11 cellular contexts compared by ENCODE assay signal in genomic region chr17:77489898-77490265, GRCh38.
DNase-seq lines count a peak whose midpoint lies in the region; ATAC-seq, FAIRE-seq and TF ChIP-seq lines count a peak whose summit lies in the region.
"Had no signal": no experiment of that assay in that cellular context is flagged by ENCODE, and none has a peak within 500 bp of the region (broad histone marks: within the 10 kb centered on the region; RNA-seq: fewer than 3 reads in every experiment).

No MANE protein-coding gene starts in this region.

- no peak for TF ChIP-seq POLR2A in Peyer's patch (IDR thresholded peaks at IDR 0.05)
- no peak for TF ChIP-seq POLR2A in testis (IDR thresholded peaks at IDR 0.05)

- H3K36me3 ChIP-seq in Peyer's patch (peaks cover 0 to 79% (median 0%) of the 10 kb centered on the region in 3 donors), mucosa of descending colon (ENCODE audit: low read depth) (peaks cover 10% of the 10 kb centered on the region), testis (ENCODE audit: low read depth, missing control alignments) (no peaks in the 10 kb centered on the region)

- WGBS in testis, 2 donors: 10 to 36% methylated on average over 5 to 11 of the region's 11 CpGs

- FAIRE-seq in frontal cortex (lab: Jason Lieb, UNC): no peak
- FAIRE-seq: RCC 7860 had no signal

- H3K27me3 ChIP-seq in Peyer's patch (no peaks in the 10 kb centered on the region), testis (no peaks in the 10 kb centered on the region)

- H3K4me3 ChIP-seq in Peyer's patch: no peak overlapping the region
- H3K4me3 ChIP-seq in mucosa of descending colon: no peak overlapping the region
- H3K4me3 ChIP-seq in testis: no peak overlapping the region

- no peaks in the 10 kb centered on the region for H3K9me3 ChIP-seq in Peyer's patch
- no peaks in the 10 kb centered on the region for H3K9me3 ChIP-seq in mucosa of descending colon
- H3K9me3 ChIP-seq in testis: no peaks in the 10 kb centered on the region

- peak overlapping the region in 1 of 4 donors; percentile 75 for H3K27ac ChIP-seq in Peyer's patch
- H3K27ac ChIP-seq in testis: peak overlapping the region in 1 of 2 donors; percentile 30
- H3K27ac ChIP-seq: parathyroid adenoma had no signal

- ATAC-seq in mucosa of descending colon: peak; percentile 20

- peaks cover 0 to 8% (median 3%) of the 10 kb centered on the region in 4 donors for H3K4me1 ChIP-seq in Peyer's patch
- H3K4me1 ChIP-seq in mucosa of descending colon (ENCODE audit: low read depth): no peaks in the 10 kb centered on the region
- H3K4me1 ChIP-seq in testis: peaks cover 15% of the 10 kb centered on the region
- H3K4me1 ChIP-seq: parathyroid adenoma had no signal

- no peak for TF ChIP-seq CTCF in Peyer's patch (IDR thresholded peaks at IDR 0.05)
- no peak for TF ChIP-seq CTCF in mucosa of descending colon (IDR thresholded peaks at IDR 0.05)
- no peak for TF ChIP-seq CTCF in testis (IDR thresholded peaks at IDR 0.05)

- intact Hi-C loops in mucosa of descending colon (cut with DNase I, micrococcal nuclease): loop anchor here (5.0 to 10.0 kb wide), 3 partner anchors 55 to 158 kb away; no protein-coding TSS in a partner anchor
- intact Hi-C loops in testis (cut with DNase I; ENCODE audit: low total_unique reads): loop anchor here (5.0 kb wide), 1 partner anchor 63 kb away; no protein-coding TSS in a partner anchor

- DNase-seq in Peyer's patch (peak in 2 of 3 donors; percentile 50 to 51), frontal cortex (ENCODE audit: low spot score in 2 of 2) (peak; percentile 71 to 73), mucosa of descending colon (peak in 2 of 3 donors; percentile 57 to 66), testis (peak; percentile 86), amniotic stem cell (lab: John Stamatoyannopoulos, UW) (no peak), NCI-H2196 (lab: John Stamatoyannopoulos, UW; ENCODE audit: unreplicated experiment) (no peak), EL (no peak)
- no peak for DNase-seq in activated CD4-positive, CD25-positive, alpha-beta regulatory T cell (lab: John Stamatoyannopoulos, UW)
- DNase-seq: NCI-H1694 treated with DMSO at 0.1 percent for 48 hours had no signal

Comparison
In these comparisons a context has a peak if more than half of its experiments do, and no peak if none do; other contexts are left out.
1. DNase-seq: peak in Peyer's patch (2 of 3), frontal cortex (2 of 2), mucosa of descending colon (2 of 3) and testis (single experiment); none in amniotic stem cell (single experiment), NCI-H2196 (single experiment), activated CD4-positive, CD25-positive, alpha-beta regulatory T cell (0 of 4) and EL (single experiment).